ENCODE assay signal across 25 cellular contexts in the genomic region with DNA sequence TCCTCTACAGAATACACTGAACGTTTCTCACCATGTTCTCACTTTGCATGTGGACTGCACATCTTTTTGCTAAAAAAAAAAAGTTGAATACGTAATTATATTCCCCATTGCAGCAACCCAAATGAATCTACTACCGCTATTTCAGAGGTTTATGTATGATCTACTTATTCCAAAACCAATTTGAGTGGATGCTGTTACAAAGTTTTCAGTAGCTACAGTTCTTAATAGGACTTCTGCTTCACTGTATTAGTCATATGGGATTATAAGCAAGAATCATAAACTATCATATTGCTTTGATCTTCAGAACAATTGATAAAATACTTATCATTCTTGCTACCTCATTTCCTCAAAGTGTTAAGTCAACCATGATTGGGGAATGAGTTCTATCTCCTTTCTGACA.
A peak's percentile ranks its signal among the peaks of the same experiment; 100 is the strongest.
DNase-seq lines count a peak whose midpoint lies in the region; ATAC-seq, FAIRE-seq and TF ChIP-seq lines count a peak whose summit lies in the region.
"Had no signal": no experiment of that assay in that cellular context is flagged by ENCODE, and none has a peak within 500 bp of the region (broad histone marks: within the 10 kb centered on the region; RNA-seq: fewer than 3 reads in every experiment).

No MANE protein-coding gene starts in this region.

- BruUV-seq in HCT116 (replicated peaks; lab: Mats Ljungman, UMichigan) (no TSS peak), GM12878 (replicated peaks; lab: Mats Ljungman, UMichigan) (no TSS peak)

- TF ChIP-seq POLR2A in HCT116 (IDR thresholded peaks at IDR 0.05; ENCODE audit: borderline replicate concordance, extremely low read depth, insufficient read depth, insufficient read length) (no peak), GM12878 (IDR thresholded peaks at IDR 0.05; ENCODE audit: low read depth, low read length) (no peak)

- POLR2A ChIA-PET in HCT116 (lab: Charles Lee) (no interaction called here), GM12878 (lab: Charles Lee) (interaction anchor here (1.6 kb wide), 1 partner anchor 19 kb away, joined by 4 read pairs; no protein-coding TSS in a partner anchor)

- no peak for TF ChIP-seq EP300 in GM12878 (IDR thresholded peaks at IDR 0.05; ENCODE audit: borderline replicate concordance in 1 of 2, control insufficient read depth in 1 of 2, low read depth in 2 of 2, low read length in 2 of 2)

- WGBS in GM12878 (ENCODE audit: insufficient coverage, insufficient replicate concordance, low lambda C conversion rate, missing lambda C conversion rate), result 44% methylated on average over 3 of the region's 3 CpGs

- CTCF ChIA-PET in HCT116 (lab: Charles Lee), result no interaction called here
- CTCF ChIA-PET in GM12878 (lab: Yijun Ruan, JAX), result interaction anchor here (0.7 to 1.1 kb wide), 2 partner anchors 20 to 318 kb away, joined by 3 read pairs; no protein-coding TSS in a partner anchor

- H3K79me2 ChIP-seq in HCT116 (ENCODE audit: insufficient read depth, low read length) (peaks cover 13% of the 10 kb centered on the region; the same call in 1 of the 2 replicates), GM12878 (ENCODE audit: control insufficient read depth, insufficient read depth, low read length) (no peaks in the 10 kb centered on the region)

- H3K4me3 ChIP-seq in HCT116 (replicated peaks in 1 of 2; ENCODE audit: low read depth in 1 of 2, low read length in 2 of 2), result no peak overlapping the region
- H3K4me3 ChIP-seq in GM12878, result no peak overlapping the region
- no peak overlapping the region for H3K4me3 ChIP-seq in colonic mucosa
- H3K4me3 ChIP-seq: BLaER1 had no signal

- FAIRE-seq in GM12878 (lab: Jason Lieb, UNC), result no peak
- FAIRE-seq: A204.1, GM12891, GM18507 had no signal

- H4K20me1 ChIP-seq in HCT116 (ENCODE audit: insufficient read depth) (no peaks in the 10 kb centered on the region), GM12878 (ENCODE audit: control insufficient read depth, insufficient read depth) (no peaks in the 10 kb centered on the region)

- H3K27ac ChIP-seq in HCT116 (ENCODE audit: low read depth, low read length), result no peak overlapping the region
- no peak overlapping the region for H3K27ac ChIP-seq in GM12878 (ENCODE audit: control insufficient read depth, insufficient read depth)
- H3K27ac ChIP-seq in colonic mucosa, result no peak overlapping the region
- H3K27ac ChIP-seq: BLaER1 had no signal

- TF ChIP-seq CTCF in GM13977 (IDR thresholded peaks at IDR 0.05; ENCODE audit: extremely low read depth, insufficient read depth, missing control alignments) (no peak), HCT116 (IDR thresholded peaks at IDR 0.05 in 2 of 3, conservative IDR thresholded peaks at IDR 0.05 in 1 of 3; ENCODE audit: borderline replicate concordance in 1 of 3, insufficient read depth in 1 of 3, low read depth in 2 of 3, low read length in 2 of 3) (no peak), GM12878 (IDR thresholded peaks at IDR 0.05 in 2 of 3, conservative IDR thresholded peaks at IDR 0.05 in 1 of 3; ENCODE audit: control insufficient read depth in 2 of 3, extremely low read depth in 1 of 3, insufficient read depth in 1 of 3, low read depth in 3 of 3, low read length in 3 of 3) (no peak), colonic mucosa (IDR thresholded peaks at IDR 0.05) (no peak)

- H3K36me3 ChIP-seq in HCT116 (ENCODE audit: control insufficient read depth in 1 of 2, insufficient read depth in 2 of 2, low read length in 2 of 2) (no peaks in the 10 kb centered on the region), GM12878 (ENCODE audit: control insufficient read depth in 2 of 2, insufficient read depth in 2 of 2, low read length in 1 of 2) (no peaks in the 10 kb centered on the region), colonic mucosa (no peaks in the 10 kb centered on the region)
- H3K36me3 ChIP-seq: BE2C, BLaER1 had no signal

- DNase-seq in GM13977 (ENCODE audit: low spot score) (peak; percentile 10), HCT116 (ENCODE audit: low read depth, low spot score) (no peak), GM12878 (ENCODE audit: low read depth, low spot score) (no peak), colonic mucosa (no peak), left lobe of liver (ENCODE audit: low spot score) (no peak)
- DNase-seq in stimulated activated CD4-positive, alpha-beta T cell treated with anti-CD3 and anti-CD28 coated beads, Interleukin-2, amount 100 ng/mL, for 48 hours, result no peak
- DNase-seq: 8988T; ACHN; BE2C; C1 segment of cervical spinal cord; CD4-positive, alpha-beta memory T cell; CD4-positive, CD25-positive, alpha-beta regulatory T cell; CD8-positive, alpha-beta memory T cell; COR-L47; DMS 273 treated with DMSO at 0.1 percent for 48 hours; DMS153; DMS53; DMS79; DND-41; EL; GDM1 had no signal

- H3K9ac ChIP-seq in HCT116 (ENCODE audit: low read length) (no peak overlapping the region), GM12878 (ENCODE audit: control insufficient read depth, insufficient read depth, low read length) (no peak overlapping the region), colonic mucosa (ENCODE audit: low read depth in 2 of 2, low read length in 2 of 2) (no peak overlapping the region)
- H3K9ac ChIP-seq: BLaER1 had no signal

- H3K4me2 ChIP-seq in HCT116 (ENCODE audit: low read length), result peak overlapping the region; percentile 10; the same call in 1 of the 2 replicates
- H3K4me2 ChIP-seq in GM12878 (ENCODE audit: control insufficient read depth, insufficient read depth), result no peak overlapping the region
- H3K4me2 ChIP-seq: BLaER1 had no signal

- H3K9me2 ChIP-seq in HCT116 (ENCODE audit: insufficient read depth), result no peaks in the 10 kb centered on the region

- SMC1A ChIA-PET in GM12878 (lab: Charles Lee; ENCODE audit: uncharacterized antibody, unreplicated experiment), result interaction anchor here (0.7 to 1.9 kb wide), 6 partner anchors 9 to 44 kb away, joined by 3 to 7 read pairs (median 4); no protein-coding TSS in a partner anchor

- intact Hi-C loops in HCT116 (cut with micrococcal nuclease), result no loop called here
- intact Hi-C loops in GM12878 (cut with micrococcal nuclease; ENCODE audit: unreplicated experiment), result no loop called here
- intact Hi-C loops in colonic mucosa (cut with DNase I), result no loop called here

- H3K4me1 ChIP-seq in HCT116 (ENCODE audit: control insufficient read depth in 1 of 2, insufficient read depth in 2 of 2, low read length in 2 of 2), result peaks cover 21 to 38% of the 10 kb centered on the region in 2 experiments
- H3K4me1 ChIP-seq in GM12878 (ENCODE audit: control insufficient read depth, insufficient read depth, low read length), result no peaks in the 10 kb centered on the region
- H3K4me1 ChIP-seq in colonic mucosa, result no peaks in the 10 kb centered on the region
- H3K4me1 ChIP-seq: BE2C, BLaER1 had no signal

- RAD21 ChIA-PET in HCT116 (lab: Charles Lee; ENCODE audit: low non-redundant PET in 1 of 2, low total read pairs in 2 of 2, uncharacterized antibody in 2 of 2, unreplicated experiment in 2 of 2) (no interaction called here), GM12878 (lab: Charles Lee; ENCODE audit: unreplicated experiment) (interaction anchor here (1.2 kb wide), 1 partner anchor 14 kb away, joined by 3 read pairs; no protein-coding TSS in a partner anchor)

- H2AFZ ChIP-seq in HCT116 (ENCODE audit: low read depth, low read length, poor library complexity, severe bottlenecking), result no peak overlapping the region
- no peak overlapping the region for H2AFZ ChIP-seq in GM12878 (ENCODE audit: control insufficient read depth, low read depth, low read length)

- TF ChIP-seq RAD21 in HCT116 (IDR thresholded peaks at IDR 0.05; ENCODE audit: low read depth) (no peak), GM12878 (IDR thresholded peaks at IDR 0.05; ENCODE audit: insufficient read depth, low read depth, low read length) (no peak)

- in situ Hi-C loops in GM13977 (cut with MboI; ENCODE audit: low pct_unique_long_range_greater_than_20kb, low sequenced_read_pairs, unreplicated experiment), result no loop called here
- in situ Hi-C loops in GM12878 (cut with MboI), result no loop called here

- H3K9me3 ChIP-seq in HCT116 (ENCODE audit: control insufficient read depth in 1 of 2, insufficient read depth in 1 of 2, low read depth in 1 of 2, low read length in 2 of 2), result no peaks in the 10 kb centered on the region
- H3K9me3 ChIP-seq in GM12878 (replicated peaks; ENCODE audit: control insufficient read depth, insufficient read depth, low read length), result no peaks in the 10 kb centered on the region
- H3K9me3 ChIP-seq in colonic mucosa, result no peaks in the 10 kb centered on the region
- H3K9me3 ChIP-seq: BE2C had no signal

- H3K27me3 ChIP-seq in HCT116 (ENCODE audit: insufficient read depth, low read length) (no peaks in the 10 kb centered on the region), GM12878 (replicated peaks in 1 of 2; ENCODE audit: control insufficient read depth in 2 of 2, insufficient read depth in 2 of 2, low read length in 1 of 2) (no peaks in the 10 kb centered on the region), colonic mucosa (no peaks in the 10 kb centered on the region)
- H3K27me3 ChIP-seq: BE2C, BLaER1 had no signal

- ATAC-seq in HCT116, result no peak
- peak; percentile 67 for ATAC-seq in GM12878
- no peak for ATAC-seq in left lobe of liver

TF ChIP-seq in HCT116, 20 proteins besides CTCF, POLR2A, EP300 and RAD21:
- no peak for TF ChIP-seq EZH2phosphoT487 (IDR thresholded peaks at IDR 0.05; ENCODE audit: borderline replicate concordance)

TF ChIP-seq in GM12878, 131 proteins besides CTCF, POLR2A, EP300 and RAD21 (continues in another document):
- TF ChIP-seq, protein P1, sequence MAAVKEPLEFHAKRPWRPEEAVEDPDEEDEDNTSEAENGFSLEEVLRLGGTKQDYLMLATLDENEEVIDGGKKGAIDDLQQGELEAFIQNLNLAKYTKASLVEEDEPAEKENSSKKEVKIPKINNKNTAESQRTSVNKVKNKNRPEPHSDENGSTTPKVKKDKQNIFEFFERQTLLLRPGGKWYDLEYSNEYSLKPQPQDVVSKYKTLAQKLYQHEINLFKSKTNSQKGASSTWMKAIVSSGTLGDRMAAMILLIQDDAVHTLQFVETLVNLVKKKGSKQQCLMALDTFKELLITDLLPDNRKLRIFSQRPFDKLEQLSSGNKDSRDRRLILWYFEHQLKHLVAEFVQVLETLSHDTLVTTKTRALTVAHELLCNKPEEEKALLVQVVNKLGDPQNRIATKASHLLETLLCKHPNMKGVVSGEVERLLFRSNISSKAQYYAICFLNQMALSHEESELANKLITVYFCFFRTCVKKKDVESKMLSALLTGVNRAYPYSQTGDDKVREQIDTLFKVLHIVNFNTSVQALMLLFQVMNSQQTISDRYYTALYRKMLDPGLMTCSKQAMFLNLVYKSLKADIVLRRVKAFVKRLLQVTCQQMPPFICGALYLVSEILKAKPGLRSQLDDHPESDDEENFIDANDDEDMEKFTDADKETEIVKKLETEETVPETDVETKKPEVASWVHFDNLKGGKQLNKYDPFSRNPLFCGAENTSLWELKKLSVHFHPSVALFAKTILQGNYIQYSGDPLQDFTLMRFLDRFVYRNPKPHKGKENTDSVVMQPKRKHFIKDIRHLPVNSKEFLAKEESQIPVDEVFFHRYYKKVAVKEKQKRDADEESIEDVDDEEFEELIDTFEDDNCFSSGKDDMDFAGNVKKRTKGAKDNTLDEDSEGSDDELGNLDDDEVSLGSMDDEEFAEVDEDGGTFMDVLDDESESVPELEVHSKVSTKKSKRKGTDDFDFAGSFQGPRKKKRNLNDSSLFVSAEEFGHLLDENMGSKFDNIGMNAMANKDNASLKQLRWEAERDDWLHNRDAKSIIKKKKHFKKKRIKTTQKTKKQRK (IDR thresholded peaks at IDR 0.05; ENCODE audit: low read depth, low read length), result no peak
- no peak for TF ChIP-seq ASH2L (IDR thresholded peaks at IDR 0.05; ENCODE audit: borderline replicate concordance, low read depth)
